ENCODE assay signal across 11 cellular contexts in genomic region chr9:93467062-93467416, GRCh38. TPM values are rescaled to one million over a fixed set of nuclear protein-coding genes. Genes with fewer than 3 reads are reported as not detected.
DNase-seq lines count a peak whose midpoint lies in the region; ATAC-seq and TF ChIP-seq lines count a peak whose summit lies in the region.
"Had no signal": no experiment of that assay in that cellular context is flagged by ENCODE, and none has a peak within 500 bp of the region (broad histone marks: within the 10 kb centered on the region; RNA-seq: fewer than 3 reads in every experiment).

No MANE protein-coding gene starts in this region.

- peaks cover 88% of the 10 kb centered on the region for H3K4me1 Mint-ChIP-seq in stimulated activated naive CD8-positive, alpha-beta T cell treated with anti-CD3 and anti-CD28 coated beads, Interleukin-15, Interleukin-2, amounts not matched to agents 100 ng/mL and 50 ng/mL, for 24 hours (ENCODE audit: low read depth)
- peaks cover 77% of the 10 kb centered on the region for H3K4me1 Mint-ChIP-seq in activated CD4-positive, alpha-beta memory T cell treated with anti-CD3 and anti-CD28 coated beads for 36 hours (ENCODE audit: low read depth)
- peaks cover 88 to 96% of the 10 kb centered on the region in 2 donors for H3K4me1 Mint-ChIP-seq in immature natural killer cell
- peaks cover 48% of the 10 kb centered on the region for H3K4me1 Mint-ChIP-seq in mesothelial cell of epicardium

- no peaks in the 10 kb centered on the region for H3K27me3 Mint-ChIP-seq in stimulated activated naive CD8-positive, alpha-beta T cell treated with anti-CD3 and anti-CD28 coated beads, Interleukin-15, Interleukin-2, amounts not matched to agents 100 ng/mL and 50 ng/mL, for 24 hours
- H3K27me3 Mint-ChIP-seq in activated CD4-positive, alpha-beta memory T cell treated with anti-CD3 and anti-CD28 coated beads for 36 hours: no peaks in the 10 kb centered on the region
- no peaks in the 10 kb centered on the region for H3K27me3 Mint-ChIP-seq in immature natural killer cell (ENCODE audit: low read depth in 3 of 3)
- no peaks in the 10 kb centered on the region for H3K27me3 Mint-ChIP-seq in mesothelial cell of epicardium (ENCODE audit: low read depth)

- H3K9me3 ChIP-seq in ascending aorta: no peaks in the 10 kb centered on the region
- H3K9me3 ChIP-seq: SK-N-SH had no signal

- TF ChIP-seq CTCF in ascending aorta (IDR thresholded peaks at IDR 0.05) (no peak), mesothelial cell of epicardium (IDR thresholded peaks at IDR 0.05; ENCODE audit: unreplicated experiment) (no peak)

- H3K36me3 ChIP-seq in ascending aorta: no peaks in the 10 kb centered on the region

- intact Hi-C loops in activated CD4-positive, alpha-beta memory T cell treated with anti-CD3 and anti-CD28 coated beads for 36 hours (cut with micrococcal nuclease): no loop called here
- intact Hi-C loops in ascending aorta (cut with DNase I): no loop called here

- peaks cover 0 to 14% of the 10 kb centered on the region in 2 donors for H3K4me1 ChIP-seq in ascending aorta

- H3K4me3 ChIP-seq in ascending aorta: no peak overlapping the region

- no peak for DNase-seq in stimulated activated naive CD8-positive, alpha-beta T cell treated with anti-CD3 and anti-CD28 coated beads, Interleukin-15, Interleukin-2, amounts not matched to agents 100 U/mL and 50 U/mL, for 24 hours
- DNase-seq in activated CD4-positive, alpha-beta memory T cell treated with anti-CD3 and anti-CD28 coated beads for 36 hours: no peak
- DNase-seq in immature natural killer cell (no peak), ascending aorta (ENCODE audit: low spot score in 2 of 2) (no peak), mesothelial cell of epicardium (ENCODE audit: low spot score in 2 of 2, unreplicated experiment in 2 of 2) (no peak)
- DNase-seq: kidney glomerular epithelial cell, NCI-H1694 treated with DMSO at 0.1 percent for 48 hours, SK-N-SH had no signal

- H3K36me3 Mint-ChIP-seq in stimulated activated naive CD8-positive, alpha-beta T cell treated with anti-CD3 and anti-CD28 coated beads, Interleukin-15, Interleukin-2, amounts not matched to agents 100 ng/mL and 50 ng/mL, for 24 hours (ENCODE audit: low read depth): peaks cover 30% of the 10 kb centered on the region
- H3K36me3 Mint-ChIP-seq in activated CD4-positive, alpha-beta memory T cell treated with anti-CD3 and anti-CD28 coated beads for 36 hours: peaks cover 15% of the 10 kb centered on the region
- H3K36me3 Mint-ChIP-seq in immature natural killer cell (peaks cover 0 to 4% (median 0%) of the 10 kb centered on the region in 3 donors), mesothelial cell of epicardium (peaks cover 2% of the 10 kb centered on the region)

- H3K27ac ChIP-seq in ascending aorta: no peak overlapping the region

- H3K9me3 Mint-ChIP-seq in stimulated activated naive CD8-positive, alpha-beta T cell treated with anti-CD3 and anti-CD28 coated beads, Interleukin-15, Interleukin-2, amounts not matched to agents 100 ng/mL and 50 ng/mL, for 24 hours: no peaks in the 10 kb centered on the region
- H3K9me3 Mint-ChIP-seq in activated CD4-positive, alpha-beta memory T cell treated with anti-CD3 and anti-CD28 coated beads for 36 hours: no peaks in the 10 kb centered on the region
- H3K9me3 Mint-ChIP-seq in immature natural killer cell (no peaks in the 10 kb centered on the region), mesothelial cell of epicardium (no peaks in the 10 kb centered on the region)

- ATAC-seq in stimulated activated naive CD8-positive, alpha-beta T cell treated with anti-CD3 and anti-CD28 coated beads, Interleukin-15, Interleukin-2, amounts not matched to agents 100 U/mL and 50 U/mL, for 24 hours: no peak
- ATAC-seq in GM18861 (IDR thresholded peaks at IDR 0.05; ENCODE audit: unreplicated experiment): no peak
- no peak for ATAC-seq in HG03175 (IDR thresholded peaks at IDR 0.05; ENCODE audit: unreplicated experiment)

- POLR2A ChIA-PET in activated CD4-positive, alpha-beta memory T cell treated with anti-CD3 and anti-CD28 coated beads for 36 hours (lab: Charles Lee): no interaction called here

- H3K27me3 ChIP-seq in ascending aorta: no peaks in the 10 kb centered on the region

- peak overlapping the region; percentile 65 for H3K27ac Mint-ChIP-seq in stimulated activated naive CD8-positive, alpha-beta T cell treated with anti-CD3 and anti-CD28 coated beads, Interleukin-15, Interleukin-2, amounts not matched to agents 100 ng/mL and 50 ng/mL, for 24 hours
- H3K27ac Mint-ChIP-seq in activated CD4-positive, alpha-beta memory T cell treated with anti-CD3 and anti-CD28 coated beads for 36 hours: peak overlapping the region; percentile 66
- H3K27ac Mint-ChIP-seq in immature natural killer cell (peak overlapping the region in 4 of 6 donors; percentile 32 to 71 (median 54)), mesothelial cell of epicardium (no peak overlapping the region)

- H3K4me3 Mint-ChIP-seq in stimulated activated naive CD8-positive, alpha-beta T cell treated with anti-CD3 and anti-CD28 coated beads, Interleukin-15, Interleukin-2, amounts not matched to agents 100 ng/mL and 50 ng/mL, for 24 hours: peak overlapping the region; percentile 33
- H3K4me3 Mint-ChIP-seq in activated CD4-positive, alpha-beta memory T cell treated with anti-CD3 and anti-CD28 coated beads for 36 hours: no peak overlapping the region
- peak overlapping the region in 3 of 5 donors; percentile 24 to 34 (median 27) for H3K4me3 Mint-ChIP-seq in immature natural killer cell
- H3K4me3 Mint-ChIP-seq in mesothelial cell of epicardium: no peak overlapping the region

- CTCF ChIA-PET in activated CD4-positive, alpha-beta memory T cell treated with anti-CD3 and anti-CD28 coated beads for 36 hours (lab: Charles Lee): no interaction called here

RNA-seq across cellular contexts. Expression of gene FAM120AOS, which starts 13.7 kb away (rescaled TPM):
- 10 to 100 TPM; 35.4 to 36.4 TPM for total RNA-seq in activated CD4-positive, alpha-beta memory T cell treated with anti-CD3 and anti-CD28 coated beads for 36 hours
- polyA plus RNA-seq in immature natural killer cell: 100 to 1,000 TPM in 1 of 3 donors, 10 to 100 TPM in 2; 52.5 to 109 (median 67.4) TPM
- total RNA-seq in ascending aorta: 19.9 TPM
- 39.0 to 40.0 TPM (median 39.0 TPM) in 3 replicates for total RNA-seq in mesothelial cell of epicardium

RNA-seq across cellular contexts. Expression of gene FAM120A, which starts 15.6 kb away (rescaled TPM):
- 100 to 1,000 TPM; 124 to 126 TPM for total RNA-seq in activated CD4-positive, alpha-beta memory T cell treated with anti-CD3 and anti-CD28 coated beads for 36 hours
- 10 to 100 TPM in 1 of 3 donors, 1 to 10 TPM in 2; 6.2 to 16.0 (median 6.9) TPM for polyA plus RNA-seq in immature natural killer cell
- 135 TPM for total RNA-seq in ascending aorta
- total RNA-seq in mesothelial cell of epicardium: 58.9 to 62.0 TPM (median 59.4 TPM) in 3 replicates

Comparison
In these comparisons a context has a peak if more than half of its experiments do, and no peak if none do; other contexts are left out.
1. H3K4me3 Mint-ChIP-seq: peak in stimulated activated naive CD8-positive, alpha-beta T cell treated with anti-CD3 and anti-CD28 coated beads, Interleukin-15, Interleukin-2, amounts not matched to agents 100 ng/mL and 50 ng/mL, for 24 hours (single experiment) and immature natural killer cell (3 of 5); none in activated CD4-positive, alpha-beta memory T cell treated with anti-CD3 and anti-CD28 coated beads for 36 hours (single experiment) and mesothelial cell of epicardium (single experiment).